19 cellular contexts compared by ENCODE assay signal in genomic region chr18:49699303-49699702, GRCh38.
"Had no signal": no experiment of that assay in that cellular context is flagged by ENCODE, and none has a peak within 500 bp of the region (broad histone marks: within the 10 kb centered on the region; RNA-seq: fewer than 3 reads in every experiment).

No MANE protein-coding gene starts in this region.

- H3K4me3 Mint-ChIP-seq: natural killer cell; stimulated activated effector memory CD8-positive, alpha-beta T cell treated with anti-CD3 and anti-CD28 coated beads, Interleukin-12 subunit alpha, Interleukin-12 subunit beta, amount 100 ng/mL, for 72 hours; type B pancreatic cell had no signal

- H3K36me3 Mint-ChIP-seq: natural killer cell; stimulated activated effector memory CD8-positive, alpha-beta T cell treated with anti-CD3 and anti-CD28 coated beads, Interleukin-12 subunit alpha, Interleukin-12 subunit beta, amount 100 ng/mL, for 72 hours; type B pancreatic cell had no signal

- H3K9me3 ChIP-seq: esophagus squamous epithelium, neutrophil, psoas muscle, right lobe of liver, suprapubic skin, thyroid gland had no signal

- H3K4me1 ChIP-seq: right lobe of liver had no signal

- H3K27me3 ChIP-seq: esophagus squamous epithelium, neutrophil, right lobe of liver, suprapubic skin, thyroid gland had no signal

- H3K27ac ChIP-seq: coronary artery, esophagus squamous epithelium, neutrophil, psoas muscle, right lobe of liver, suprapubic skin had no signal

- H3K4me1 Mint-ChIP-seq: natural killer cell; stimulated activated effector memory CD8-positive, alpha-beta T cell treated with anti-CD3 and anti-CD28 coated beads, Interleukin-12 subunit alpha, Interleukin-12 subunit beta, amount 100 ng/mL, for 72 hours had no signal

- H3K27me3 Mint-ChIP-seq: type B pancreatic cell had no signal

- H3K9me3 Mint-ChIP-seq: natural killer cell; stimulated activated effector memory CD8-positive, alpha-beta T cell treated with anti-CD3 and anti-CD28 coated beads, Interleukin-12 subunit alpha, Interleukin-12 subunit beta, amount 100 ng/mL, for 72 hours; type B pancreatic cell had no signal

- H3K36me3 ChIP-seq: esophagus squamous epithelium, neutrophil, suprapubic skin, thyroid gland had no signal

- DNase-seq: effector CD4-positive, alpha-beta T cell; esophagus squamous epithelium; foreskin fibroblast; head of caudate nucleus; hippocampal formation; kidney glomerular epithelial cell; natural killer cell; psoas muscle; retina; right lobe of liver; stimulated activated CD4-positive, alpha-beta T cell treated with anti-CD3 and anti-CD28 coated beads, Interleukin-4, amount 100 ng/mL, for 1 hour; stimulated activated CD8-positive, alpha-beta memory T cell treated with anti-CD3 and anti-CD28 coated beads, Interleukin-4, amount 100 ng/mL, for 48 hours; stimulated activated naive CD8-positive, alpha-beta T cell treated with anti-CD3 and anti-CD28 coated beads, Interleukin-15, Interleukin-2, amounts not matched to agents 100 U/mL and 50 U/mL, for 24 hours; thyroid gland had no signal

- ATAC-seq: natural killer cell; psoas muscle; right lobe of liver; stimulated activated effector memory CD8-positive, alpha-beta T cell treated with anti-CD3 and anti-CD28 coated beads, Interleukin-12 subunit alpha, Interleukin-12 subunit beta, amount 100 ng/mL, for 72 hours; stimulated activated naive CD8-positive, alpha-beta T cell treated with anti-CD3 and anti-CD28 coated beads, Interleukin-15, Interleukin-2, amounts not matched to agents 100 U/mL and 50 U/mL, for 24 hours had no signal

- H3K27ac Mint-ChIP-seq: natural killer cell, type B pancreatic cell had no signal

- H3K4me3 ChIP-seq: coronary artery, esophagus squamous epithelium, psoas muscle, right lobe of liver, suprapubic skin, thyroid gland had no signal
